8 cellular contexts compared by ENCODE assay signal in the genomic region with DNA sequence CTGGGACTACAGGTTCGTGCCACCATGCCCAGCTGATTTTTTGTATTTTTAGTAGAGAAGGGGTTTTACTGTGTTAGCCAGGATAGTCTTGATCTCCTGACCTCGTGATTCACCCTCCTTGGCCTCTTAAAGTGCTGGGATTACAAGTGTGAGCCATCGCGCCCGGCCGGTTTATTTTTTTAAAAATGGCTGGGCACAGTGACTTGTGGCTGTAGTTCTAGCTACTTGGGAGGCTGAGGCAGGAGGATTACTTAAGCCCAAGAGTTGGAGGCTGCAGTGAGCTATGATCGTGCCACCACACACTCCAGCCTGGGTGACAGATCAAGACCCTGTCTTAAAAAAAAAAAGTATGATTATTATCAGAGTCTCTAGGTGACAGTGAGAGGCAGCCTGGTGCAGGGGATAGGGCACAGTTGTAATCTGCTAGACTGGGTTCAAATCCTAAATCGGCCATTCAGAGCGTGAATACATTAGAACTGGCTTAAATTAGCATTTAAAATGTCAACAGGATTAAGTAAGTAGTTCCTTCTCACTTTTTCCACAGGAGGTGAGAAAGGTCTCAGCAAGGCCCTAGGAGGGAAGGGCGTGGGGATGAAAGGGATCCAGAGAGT. TPM values are rescaled to one million over a fixed set of nuclear protein-coding genes. Genes with fewer than 3 reads are reported as not detected.
A peak's percentile ranks its signal among the peaks of the same experiment; 100 is the strongest.
DNase-seq lines count a peak whose midpoint lies in the region; ATAC-seq and TF ChIP-seq lines count a peak whose summit lies in the region.

No MANE protein-coding gene starts in this region.

- H3K9me3 ChIP-seq in Panc1 (ENCODE audit: control insufficient read depth, insufficient read depth, low read depth, low read length) (no peaks in the 10 kb centered on the region), esophagus (ENCODE audit: control insufficient read depth in 2 of 2, insufficient read depth in 1 of 2, low read depth in 1 of 2, low read length in 1 of 2) (no peaks in the 10 kb centered on the region), sigmoid colon (no peaks in the 10 kb centered on the region)

- H3K36me3 ChIP-seq in Panc1 (ENCODE audit: control insufficient read depth, insufficient read depth, low read length) (no peaks in the 10 kb centered on the region), esophagus (ENCODE audit: control insufficient read depth in 2 of 2, insufficient read depth in 2 of 2, low read length in 1 of 2) (no peaks in the 10 kb centered on the region), sigmoid colon (no peaks in the 10 kb centered on the region)

- no peak for TF ChIP-seq POLR2A in sigmoid colon (IDR thresholded peaks at IDR 0.05)

- ATAC-seq in GM18907 (IDR thresholded peaks at IDR 0.05; ENCODE audit: unreplicated experiment), result peak; percentile 14
- ATAC-seq in Panc1, result no peak
- ATAC-seq in HG02852 (IDR thresholded peaks at IDR 0.05; ENCODE audit: unreplicated experiment), result no peak
- no peak for ATAC-seq in GM19324 (IDR thresholded peaks at IDR 0.05; ENCODE audit: low FRiP score, unreplicated experiment)

- BruUV-seq in Panc1 (replicated peaks; lab: Mats Ljungman, UMichigan), result no TSS peak

- intact Hi-C loops in Panc1 (cut with micrococcal nuclease; ENCODE audit: unreplicated experiment), result no loop called here
- intact Hi-C loops in sigmoid colon (cut with DNase I), result loop anchor here (2.0 to 10.0 kb wide), 2 partner anchors 72 to 490 kb away; a partner anchor contains a TSS

- peak overlapping the region; percentile 51 to 85 for H3K4me3 ChIP-seq in Panc1 (ENCODE audit: low read depth in 2 of 2, low read length in 2 of 2)
- peak overlapping the region; percentile 62 to 82 for H3K4me3 ChIP-seq in esophagus (ENCODE audit: low read depth in 1 of 2, low read length in 2 of 2)
- H3K4me3 ChIP-seq in sigmoid colon, result peak overlapping the region; percentile 40 to 59 (median 54)

- H3K27me3 ChIP-seq in Panc1 (ENCODE audit: control insufficient read depth, insufficient read depth, low read length) (no peaks in the 10 kb centered on the region), esophagus (ENCODE audit: control insufficient read depth in 1 of 2, insufficient read depth in 2 of 2, low read length in 2 of 2) (no peaks in the 10 kb centered on the region), sigmoid colon (no peaks in the 10 kb centered on the region)

- CTCF ChIA-PET in Panc1 (lab: Charles Lee), result no interaction called here

- TF ChIP-seq EP300 in sigmoid colon (IDR thresholded peaks at IDR 0.05), result no peak

- WGBS in esophagus, 2 donors, result 53 to 65% methylated on average over 10 of the region's 10 CpGs
- WGBS in sigmoid colon, 2 donors, result 59 to 67% methylated on average over 10 of the region's 10 CpGs

- TF ChIP-seq CTCF in Panc1 (IDR thresholded peaks at IDR 0.05) (no peak), sigmoid colon (IDR thresholded peaks at IDR 0.05) (no peak)

- H3K4me1 ChIP-seq in Panc1 (ENCODE audit: control insufficient read depth, insufficient read depth, low read length), result peaks cover 7% of the 10 kb centered on the region
- peaks cover 4 to 11% of the 10 kb centered on the region in 2 donors for H3K4me1 ChIP-seq in esophagus (ENCODE audit: control insufficient read depth in 2 of 2, insufficient read depth in 2 of 2, low read length in 1 of 2)
- peaks cover 0 to 29% (median 9%) of the 10 kb centered on the region in 4 donors for H3K4me1 ChIP-seq in sigmoid colon

- in situ Hi-C loops in Panc1 (cut with HindIII; ENCODE audit: low pct_unique_long_range_greater_than_20kb, low sequenced_read_pairs), result no loop called here

- H3K27ac ChIP-seq in Panc1 (ENCODE audit: low read length) (peak overlapping the region; percentile 75), esophagus (ENCODE audit: low read depth in 2 of 2, low read length in 1 of 2) (peak overlapping the region; percentile 94 to 98), sigmoid colon (peak overlapping the region; percentile 85 to 92 (median 89))

- POLR2A ChIA-PET in Panc1 (lab: Charles Lee), result no interaction called here

- DNase-seq in Panc1 (ENCODE audit: low read depth, low spot score), result no peak
- DNase-seq in sigmoid colon, result no peak
- no peak for DNase-seq in NCI-H1092 (lab: John Stamatoyannopoulos, UW)
- DNase-seq in NCI-H2107 (lab: John Stamatoyannopoulos, UW), result no peak

RNA-seq across cellular contexts. Expression of a gene that starts 0.4 kb away (rescaled TPM):
- total RNA-seq in Panc1 (2021; ENCODE audit: unreplicated experiment) (17.4 TPM), sigmoid colon (10 to 100 TPM; 30.8 to 48.2 (median 42.3) TPM)
- polyA plus RNA-seq in Panc1 (2012; ENCODE audit: insufficient read length), result 11.6 TPM
- polyA plus RNA-seq in esophagus (100 to 1,000 TPM; 232 to 331 TPM), sigmoid colon (100 to 1,000 TPM in 1 of 3 donors, 10 to 100 TPM in 2; 70.9 to 143 (median 84.8) TPM)
